ENCODE assay signal across 28 cellular contexts in the genomic region with DNA sequence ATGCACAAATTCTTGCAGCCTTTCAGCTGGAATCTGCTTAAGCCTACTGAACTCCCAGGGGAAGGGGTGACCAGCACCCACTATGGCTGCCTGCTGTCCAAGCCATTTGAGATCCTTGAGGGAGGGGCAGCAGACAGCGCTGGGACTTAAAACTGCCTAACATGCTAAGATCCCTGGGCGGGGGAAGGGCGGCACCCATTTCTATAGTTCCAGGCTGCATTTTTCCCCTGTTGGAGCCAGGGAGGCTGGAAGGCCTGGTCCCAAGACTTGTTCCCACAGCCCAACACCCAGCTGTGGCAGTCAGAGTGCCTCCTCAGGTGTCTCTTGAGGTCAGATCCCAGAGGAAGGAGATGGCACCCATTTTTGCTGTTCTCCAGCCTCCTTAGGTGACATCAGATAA.
"Had no signal": no experiment of that assay in that cellular context is flagged by ENCODE, and none has a peak within 500 bp of the region (broad histone marks: within the 10 kb centered on the region; RNA-seq: fewer than 3 reads in every experiment).

No MANE protein-coding gene starts in this region.

- H3K4me3 Mint-ChIP-seq: stimulated activated effector memory CD8-positive, alpha-beta T cell treated with anti-CD3 and anti-CD28 coated beads, Interleukin-12 subunit alpha, Interleukin-12 subunit beta, amount 100 ng/mL, for 72 hours; stimulated activated memory B cell treated with anti-CD40 and anti-IgM and Interleukin-4, amounts not matched to agents 10 μg/mL and 1 μg/mL and 100 μg/mL, for 72 hours; stimulated activated naive B cell treated with anti-CD40 and anti-IgM and Interleukin-4, amounts not matched to agents 10 μg/mL and 1 μg/mL and 100 μg/mL, for 72 hours; stimulated activated naive CD8-positive, alpha-beta T cell treated with anti-CD3 and anti-CD28 coated beads, Interleukin-15, amount 100 ng/mL, for 72 hours; stimulated activated naive CD8-positive, alpha-beta T cell treated with anti-CD3 and anti-CD28 coated beads, Interleukin-15, Interleukin-2, amounts not matched to agents 100 ng/mL and 50 ng/mL, for 24 hours; type B pancreatic cell had no signal

- H3K27ac ChIP-seq: stomach, suprapubic skin, testis, thoracic aorta, thyroid gland, tibial artery, tibial nerve, transverse colon, upper lobe of left lung, upper lobe of right lung, uterus, vagina had no signal

- H3K36me3 ChIP-seq: stomach, suprapubic skin, thoracic aorta, thyroid gland, tibial artery, tibial nerve, transverse colon, upper lobe of left lung, upper lobe of right lung, uterus, vagina had no signal

- H3K27me3 ChIP-seq: stomach, suprapubic skin, testis, thyroid gland, tibial artery, tibial nerve, transverse colon, upper lobe of left lung, upper lobe of right lung, uterus, vagina had no signal

- ATAC-seq: stimulated activated effector memory CD8-positive, alpha-beta T cell treated with anti-CD3 and anti-CD28 coated beads, Interleukin-12 subunit alpha, Interleukin-12 subunit beta, amount 100 ng/mL, for 72 hours; stimulated activated memory B cell treated with anti-CD40 and anti-IgM and Interleukin-4, amounts not matched to agents 10 μg/mL and 1 μg/mL and 100 μg/mL, for 72 hours; stimulated activated naive B cell treated with anti-CD40 and anti-IgM and Interleukin-4, amounts not matched to agents 10 μg/mL and 1 μg/mL and 100 μg/mL, for 72 hours; stimulated activated naive CD8-positive, alpha-beta T cell treated with anti-CD3 and anti-CD28 coated beads, Interleukin-15, amount 100 ng/mL, for 72 hours; stimulated activated naive CD8-positive, alpha-beta T cell treated with anti-CD3 and anti-CD28 coated beads, Interleukin-15, Interleukin-2, amounts not matched to agents 100 U/mL and 50 U/mL, for 24 hours; upper lobe of right lung had no signal

- H3K27ac Mint-ChIP-seq: stimulated activated effector memory CD8-positive, alpha-beta T cell treated with anti-CD3 and anti-CD28 coated beads, Interleukin-12 subunit alpha, Interleukin-12 subunit beta, amount 100 ng/mL, for 72 hours; stimulated activated memory B cell treated with anti-CD40 and anti-IgM and Interleukin-4, amounts not matched to agents 10 μg/mL and 1 μg/mL and 100 μg/mL, for 72 hours; stimulated activated naive B cell treated with anti-CD40 and anti-IgM and Interleukin-4, amounts not matched to agents 10 μg/mL and 1 μg/mL and 100 μg/mL, for 72 hours; stimulated activated naive CD8-positive, alpha-beta T cell treated with anti-CD3 and anti-CD28 coated beads, Interleukin-15, amount 100 ng/mL, for 72 hours; stimulated activated naive CD8-positive, alpha-beta T cell treated with anti-CD3 and anti-CD28 coated beads, Interleukin-15, Interleukin-2, amounts not matched to agents 100 ng/mL and 50 ng/mL, for 24 hours; type B pancreatic cell had no signal

- H3K36me3 Mint-ChIP-seq: stimulated activated effector memory CD8-positive, alpha-beta T cell treated with anti-CD3 and anti-CD28 coated beads, Interleukin-12 subunit alpha, Interleukin-12 subunit beta, amount 100 ng/mL, for 72 hours; stimulated activated memory B cell treated with anti-CD40 and anti-IgM and Interleukin-4, amounts not matched to agents 10 μg/mL and 1 μg/mL and 100 μg/mL, for 72 hours; stimulated activated naive B cell treated with anti-CD40 and anti-IgM and Interleukin-4, amounts not matched to agents 10 μg/mL and 1 μg/mL and 100 μg/mL, for 72 hours; type B pancreatic cell had no signal

- H3K9me3 ChIP-seq: testis, thoracic aorta, thyroid gland, transverse colon, uterus, vagina had no signal

- H3K4me1 Mint-ChIP-seq: stimulated activated effector memory CD8-positive, alpha-beta T cell treated with anti-CD3 and anti-CD28 coated beads, Interleukin-12 subunit alpha, Interleukin-12 subunit beta, amount 100 ng/mL, for 72 hours; stimulated activated memory B cell treated with anti-CD40 and anti-IgM and Interleukin-4, amounts not matched to agents 10 μg/mL and 1 μg/mL and 100 μg/mL, for 72 hours; stimulated activated naive B cell treated with anti-CD40 and anti-IgM and Interleukin-4, amounts not matched to agents 10 μg/mL and 1 μg/mL and 100 μg/mL, for 72 hours; stimulated activated naive CD8-positive, alpha-beta T cell treated with anti-CD3 and anti-CD28 coated beads, Interleukin-15, amount 100 ng/mL, for 72 hours had no signal

- H3K27me3 Mint-ChIP-seq: stimulated activated memory B cell treated with anti-CD40 and anti-IgM and Interleukin-4, amounts not matched to agents 10 μg/mL and 1 μg/mL and 100 μg/mL, for 72 hours; stimulated activated naive B cell treated with anti-CD40 and anti-IgM and Interleukin-4, amounts not matched to agents 10 μg/mL and 1 μg/mL and 100 μg/mL, for 72 hours; stimulated activated naive CD8-positive, alpha-beta T cell treated with anti-CD3 and anti-CD28 coated beads, Interleukin-15, amount 100 ng/mL, for 72 hours; stimulated activated naive CD8-positive, alpha-beta T cell treated with anti-CD3 and anti-CD28 coated beads, Interleukin-15, Interleukin-2, amounts not matched to agents 100 ng/mL and 50 ng/mL, for 24 hours; type B pancreatic cell had no signal

- H3K4me3 ChIP-seq: stomach, suprapubic skin, testis, thoracic aorta, thyroid gland, tibial artery, tibial nerve, transverse colon, upper lobe of left lung, upper lobe of right lung, uterus, vagina had no signal

- DNase-seq: stimulated activated CD4-positive, alpha-beta T cell treated with anti-CD3 and anti-CD28 coated beads, Interleukin-2, amount 100 ng/mL, for 48 hours; stimulated activated CD4-positive, alpha-beta T cell treated with anti-CD3 and anti-CD28 coated beads, Interleukin-4, amount 100 ng/mL, for 1 hour; stimulated activated CD4-positive, alpha-beta T cell treated with anti-CD3 and anti-CD28 coated beads, Interleukin-4, amount 100 ng/mL, for 24 hours; stimulated activated CD4-positive, alpha-beta T cell treated with anti-CD3 and anti-CD28 coated beads, Interleukin-4, amount 100 ng/mL, for 4 hours; stimulated activated CD8-positive, alpha-beta memory T cell treated with anti-CD3 and anti-CD28 coated beads, Interleukin-4, amount 100 ng/mL, for 48 hours; stimulated activated naive B cell treated with anti-CD40 and anti-IgM and Interleukin-4, amounts not matched to agents 10 μg/mL and 1 μg/mL and 100 μg/mL, for 72 hours; stimulated activated naive CD4-positive, alpha-beta T cell; stimulated activated naive CD4-positive, alpha-beta T cell treated with Interleukin-2 at 50 U/mL for 16 hours; stimulated activated naive CD8-positive, alpha-beta T cell treated with anti-CD3 and anti-CD28 coated beads, Interleukin-15, amount 100 ng/mL, for 72 hours; stimulated activated naive CD8-positive, alpha-beta T cell treated with anti-CD3 and anti-CD28 coated beads, Interleukin-15, Interleukin-2, amounts not matched to agents 100 U/mL and 50 U/mL, for 24 hours; stomach; substantia nigra; testis; thyroid gland; tibial artery; transverse colon; trophoblast cell; upper lobe of left lung; upper lobe of right lung; uterus had no signal

- H3K4me1 ChIP-seq: stomach, suprapubic skin, testis, thyroid gland, tibial artery, tibial nerve, transverse colon, upper lobe of left lung, upper lobe of right lung, uterus, vagina had no signal
